Comparison of ENCODE assay signal across 29 cellular contexts in the genomic region with DNA sequence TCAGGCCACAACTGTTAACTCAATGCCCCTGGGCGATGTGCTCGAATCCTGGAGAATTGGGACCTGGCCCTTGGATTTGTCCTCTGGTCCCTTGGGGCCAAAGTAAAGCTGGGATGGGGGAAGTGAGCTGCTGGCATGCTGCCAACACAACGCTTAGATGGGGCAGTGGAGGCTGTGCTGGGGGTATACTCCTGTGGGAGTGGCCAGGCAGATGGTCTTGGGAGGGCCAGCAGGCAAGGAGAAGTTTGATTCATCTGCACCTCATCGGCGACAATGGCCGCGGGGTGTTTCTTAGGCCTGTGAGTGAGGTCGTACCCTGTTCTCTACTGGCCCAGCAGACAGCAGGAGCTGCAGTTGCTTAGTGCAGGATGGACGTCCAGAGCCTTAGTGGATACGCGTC.
"Had no signal": no experiment of that assay in that cellular context is flagged by ENCODE, and none has a peak within 500 bp of the region (broad histone marks: within the 10 kb centered on the region; RNA-seq: fewer than 3 reads in every experiment).

No MANE protein-coding gene starts in this region.

- H3K4me3 ChIP-seq: adrenal gland, MG63 had no signal

- H3K27me3 ChIP-seq: adrenal gland, MG63 had no signal

- H3K4me3 Mint-ChIP-seq: activated CD4-positive, alpha-beta memory T cell treated with anti-CD3 and anti-CD28 coated beads, Interleukin-2, amount 10 ng/mL, durations not matched to agents 7 days and 5 days; activated CD4-positive, alpha-beta T cell treated with anti-CD3 and anti-CD28 coated beads, Interleukin-2, amount 10 ng/mL, durations not matched to agents 7 days and 5 days; activated naive CD8-positive, alpha-beta T cell treated with anti-CD3 and anti-CD28 coated beads, Interleukin-2, amount 10 ng/mL, durations not matched to agents 7 days and 5 days; activated T-helper 17 cell treated with anti-CD3 and anti-CD28 coated beads, Interleukin-2, amount 50 U/mL, for 72 hours; IgD-negative memory B cell; T-cell had no signal

- ATAC-seq: PC-3 had no signal

- H3K27ac Mint-ChIP-seq: activated CD4-positive, alpha-beta memory T cell treated with anti-CD3 and anti-CD28 coated beads, Interleukin-2, amount 10 ng/mL, durations not matched to agents 7 days and 5 days; activated CD4-positive, alpha-beta T cell treated with anti-CD3 and anti-CD28 coated beads, Interleukin-2, amount 10 ng/mL, durations not matched to agents 7 days and 5 days; activated naive CD8-positive, alpha-beta T cell treated with anti-CD3 and anti-CD28 coated beads, Interleukin-2, amount 10 ng/mL, durations not matched to agents 7 days and 5 days; activated T-helper 17 cell treated with anti-CD3 and anti-CD28 coated beads, Interleukin-2, amount 50 U/mL, for 72 hours; IgD-negative memory B cell; T-cell had no signal

- H3K36me3 ChIP-seq: adrenal gland, MG63 had no signal

- H3K4me1 Mint-ChIP-seq: activated CD4-positive, alpha-beta memory T cell treated with anti-CD3 and anti-CD28 coated beads, Interleukin-2, amount 10 ng/mL, durations not matched to agents 7 days and 5 days; activated CD4-positive, alpha-beta T cell treated with anti-CD3 and anti-CD28 coated beads, Interleukin-2, amount 10 ng/mL, durations not matched to agents 7 days and 5 days; activated naive CD8-positive, alpha-beta T cell treated with anti-CD3 and anti-CD28 coated beads, Interleukin-2, amount 10 ng/mL, durations not matched to agents 7 days and 5 days had no signal

- H3K9me3 ChIP-seq: adrenal gland, MG63 had no signal

- H3K4me1 ChIP-seq: adrenal gland had no signal

- H3K27me3 Mint-ChIP-seq: activated CD4-positive, alpha-beta memory T cell treated with anti-CD3 and anti-CD28 coated beads, Interleukin-2, amount 10 ng/mL, durations not matched to agents 7 days and 5 days; activated T-helper 17 cell treated with anti-CD3 and anti-CD28 coated beads, Interleukin-2, amount 50 U/mL, for 72 hours; IgD-negative memory B cell; T-cell had no signal

- H3K27ac ChIP-seq: adrenal gland, VCaP had no signal

- H3K9me3 Mint-ChIP-seq: activated CD4-positive, alpha-beta T cell treated with anti-CD3 and anti-CD28 coated beads, Interleukin-2, amount 10 ng/mL, durations not matched to agents 7 days and 5 days; activated T-helper 17 cell treated with anti-CD3 and anti-CD28 coated beads, Interleukin-2, amount 50 U/mL, for 72 hours; T-cell had no signal

- DNase-seq: activated CD4-positive, alpha-beta memory T cell treated with anti-CD3 and anti-CD28 coated beads, Interleukin-2, amount 10 ng/mL, durations not matched to agents 7 days and 5 days; activated CD4-positive, alpha-beta T cell treated with anti-CD3 and anti-CD28 coated beads, Interleukin-2, amount 10 ng/mL, durations not matched to agents 7 days and 5 days; activated CD4-positive, CD25-positive, alpha-beta regulatory T cell; activated gamma-delta T cell; activated naive CD4-positive, alpha-beta T cell treated with anti-CD3 and anti-CD28 coated beads, Interleukin-2, amount 50 U/mL, for 16 hours; activated naive CD8-positive, alpha-beta T cell treated with anti-CD3 and anti-CD28 coated beads, Interleukin-2, amount 10 ng/mL, durations not matched to agents 7 days and 5 days; activated T-cell treated with anti-CD3 and anti-CD28 coated beads for 4 hours; activated T-cell treated with anti-CD3 and anti-CD28 coated beads, Interleukin-2, amount 50 U/mL, for 48 hours; adrenal gland; anterior cingulate cortex; cerebellar nuclear complex; MG63; MV-4-11; NCI-H1105; NCI-H1436; NCI-H1694 treated with DMSO at 0.1 percent for 48 hours; NCI-H2029 treated with DMSO at 0.1 percent for 48 hours; NCI-H2171; NCI-H2227 treated with DMSO at 0.1 percent for 48 hours; NCI-H446 treated with DMSO at 0.1 percent for 48 hours; NCI-H524 treated with DMSO at 0.1 percent for 48 hours; NCI-H774; PC-3; SHP77 treated with DMSO at 0.1 percent for 48 hours; T-cell; T-helper 2 cell had no signal
